Comparison of ENCODE assay signal across 19 cellular contexts in the genomic region with DNA sequence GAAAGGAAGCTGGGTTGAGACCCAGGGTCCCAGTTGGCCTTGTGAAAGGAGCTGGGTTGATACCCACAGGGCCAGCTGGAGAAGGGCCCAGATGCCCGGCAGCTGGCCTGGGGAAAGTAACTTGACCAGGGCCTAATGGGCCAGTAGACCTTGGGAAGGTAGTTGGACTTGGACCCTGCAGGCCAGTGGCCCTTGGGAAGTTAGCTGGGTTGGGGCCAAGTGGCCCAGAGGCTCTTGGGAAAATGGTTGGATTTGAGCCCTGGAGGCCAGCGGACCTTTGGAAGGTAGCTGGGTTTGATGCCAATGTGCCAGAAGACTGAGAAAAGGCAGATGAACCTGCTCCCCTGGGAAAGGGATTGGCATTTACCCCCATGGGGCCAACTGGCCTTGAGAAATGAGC. TPM values are rescaled to one million over a fixed set of nuclear protein-coding genes. Genes with fewer than 3 reads are reported as not detected.
DNase-seq lines count a peak whose midpoint lies in the region; ATAC-seq, FAIRE-seq and TF ChIP-seq lines count a peak whose summit lies in the region.
"Had no signal": no experiment of that assay in that cellular context is flagged by ENCODE, and none has a peak within 500 bp of the region (broad histone marks: within the 10 kb centered on the region; RNA-seq: fewer than 3 reads in every experiment).

No MANE protein-coding gene starts in this region.

- intact Hi-C loops in HCT116 (cut with micrococcal nuclease) = no loop called here
- intact Hi-C loops in pancreas (cut with DNase I) = no loop called here
- intact Hi-C loops in spleen (cut with DNase I; ENCODE audit: low total_unique reads) = loop anchor here (5.0 kb wide), 1 partner anchor 267 kb away; no protein-coding TSS in a partner anchor
- intact Hi-C loops in PC-9 (cut with micrococcal nuclease; ENCODE audit: unreplicated experiment) = no loop called here

- FAIRE-seq in pancreas (lab: Jason Lieb, UNC) = no peak
- FAIRE-seq: A549, H54 had no signal

- H3K4me2 ChIP-seq in HCT116 (ENCODE audit: low read length) (no peak overlapping the region), PC-9 (no peak overlapping the region), MM.1S (ENCODE audit: low read depth, low read length) (no peak overlapping the region)
- H3K4me2 ChIP-seq: A549, GM23338 had no signal

- RAD21 ChIA-PET in HCT116 (lab: Charles Lee; ENCODE audit: low non-redundant PET in 1 of 2, low total read pairs in 2 of 2, uncharacterized antibody in 2 of 2, unreplicated experiment in 2 of 2) = no interaction called here

- TF ChIP-seq RAD21 in HCT116 (IDR thresholded peaks at IDR 0.05; ENCODE audit: low read depth) = no peak

- H2AFZ ChIP-seq in HCT116 (ENCODE audit: low read depth, low read length, poor library complexity, severe bottlenecking) (no peak overlapping the region), PC-9 (no peak overlapping the region), MM.1S (ENCODE audit: low read length) (no peak overlapping the region)
- H2AFZ ChIP-seq: GM23338 had no signal

- ATAC-seq in HCT116 (peak; percentile 9; the same call in 1 of the 2 replicates), left lobe of liver (peak; percentile 92), pancreas (peak; percentile 79 to 93 (median 83)), HG03521 (IDR thresholded peaks at IDR 0.05; ENCODE audit: unreplicated experiment) (no peak)
- ATAC-seq: GM23338 had no signal

- POLR2A ChIA-PET in HCT116 (lab: Charles Lee) = interaction anchor here (0.9 kb wide), 1 partner anchor 11 kb away, joined by 3 read pairs; no protein-coding TSS in a partner anchor
- POLR2A ChIA-PET in PC-9 (lab: Charles Lee; ENCODE audit: unreplicated experiment) = no interaction called here

- 21 to 22% methylated on average over 2 of the region's 2 CpGs for WGBS in pancreas, 2 donors
- WGBS in spleen, 5 donors = 93 to 100% (median 97%) methylated on average over 2 of the region's 2 CpGs

- H3F3A ChIP-seq in PC-9 (ENCODE audit: insufficient read depth, low read depth) = peaks cover 34% of the 10 kb centered on the region; the same call in 1 of the 2 replicates
- H3F3A ChIP-seq in MM.1S (ENCODE audit: insufficient read depth, low read length) = no peaks in the 10 kb centered on the region

- TF ChIP-seq CTCF in HCT116 (IDR thresholded peaks at IDR 0.05 in 2 of 3, conservative IDR thresholded peaks at IDR 0.05 in 1 of 3; ENCODE audit: borderline replicate concordance in 1 of 3, insufficient read depth in 1 of 3, low read depth in 2 of 3, low read length in 2 of 3) (no peak), pancreas (IDR thresholded peaks at IDR 0.05) (no peak), spleen (IDR thresholded peaks at IDR 0.05 in 8 of 11, conservative IDR thresholded peaks at IDR 0.05 in 3 of 11) (no peak), PC-9 (conservative IDR thresholded peaks at IDR 0.05) (no peak), MM.1S (IDR thresholded peaks at IDR 0.05; ENCODE audit: low read length) (no peak)

- no peak overlapping the region for H3K4me3 ChIP-seq in HCT116 (replicated peaks in 1 of 2; ENCODE audit: low read depth in 1 of 2, low read length in 2 of 2)
- H3K4me3 ChIP-seq in pancreas = no peak overlapping the region
- no peak overlapping the region for H3K4me3 ChIP-seq in spleen
- no peak overlapping the region for H3K4me3 ChIP-seq in PC-9
- H3K4me3 ChIP-seq in MM.1S (ENCODE audit: low read length) = no peak overlapping the region
- H3K4me3 ChIP-seq: A549, GM23338 had no signal

- H3K79me2 ChIP-seq in HCT116 (ENCODE audit: insufficient read depth, low read length) = peaks cover 55% of the 10 kb centered on the region
- peaks cover 10% of the 10 kb centered on the region; the same call in 1 of the 2 replicates for H3K79me2 ChIP-seq in PC-9 (ENCODE audit: low read depth)
- H3K79me2 ChIP-seq in MM.1S (ENCODE audit: low read length) = peaks cover 4% of the 10 kb centered on the region; the same call in 1 of the 2 replicates

- H3K27me3 ChIP-seq in HCT116 (ENCODE audit: insufficient read depth, low read length) = no peaks in the 10 kb centered on the region
- no peaks in the 10 kb centered on the region for H3K27me3 ChIP-seq in pancreas
- H3K27me3 ChIP-seq in spleen (replicated peaks in 1 of 7) = no peaks in the 10 kb centered on the region
- no peaks in the 10 kb centered on the region for H3K27me3 ChIP-seq in PC-9 (ENCODE audit: insufficient read depth, low read depth)
- no peaks in the 10 kb centered on the region for H3K27me3 ChIP-seq in MM.1S (replicated peaks; ENCODE audit: insufficient read depth, low read length)

- H3K9me3 ChIP-seq in HCT116 (ENCODE audit: control insufficient read depth in 1 of 2, insufficient read depth in 1 of 2, low read depth in 1 of 2, low read length in 2 of 2) (no peaks in the 10 kb centered on the region), pancreas (no peaks in the 10 kb centered on the region), spleen (no peaks in the 10 kb centered on the region), PC-9 (ENCODE audit: insufficient read depth, low read depth) (no peaks in the 10 kb centered on the region), MM.1S (replicated peaks; ENCODE audit: insufficient read depth, low read length) (no peaks in the 10 kb centered on the region)
- H3K9me3 ChIP-seq: A549 had no signal

- H3K36me3 ChIP-seq in HCT116 (ENCODE audit: control insufficient read depth in 1 of 2, insufficient read depth in 2 of 2, low read length in 2 of 2) = peaks cover 41 to 76% of the 10 kb centered on the region in 2 experiments
- H3K36me3 ChIP-seq in pancreas = peaks cover 0 to 7% (median 0%) of the 10 kb centered on the region in 3 donors
- H3K36me3 ChIP-seq in spleen = peaks cover 4 to 80% (median 45%) of the 10 kb centered on the region in 6 donors
- peaks cover 3% of the 10 kb centered on the region; the same call in 1 of the 2 replicates for H3K36me3 ChIP-seq in PC-9 (ENCODE audit: low read depth)
- H3K36me3 ChIP-seq in MM.1S (replicated peaks; ENCODE audit: insufficient read depth, low read length) = no peaks in the 10 kb centered on the region

- no peak for DNase-seq in HCT116 (ENCODE audit: low read depth, low spot score)
- peak; percentile 96 for DNase-seq in left lobe of liver (ENCODE audit: low spot score)
- DNase-seq in pancreas = peak; percentile 69 to 88 (median 82)
- peak; percentile 16 for DNase-seq in spleen
- DNase-seq in PC-9 = no peak
- DNase-seq in MM.1S = no peak
- DNase-seq: AML-193; CD4-positive, alpha-beta T cell; DMS153; DMS79; GF-D8; HCEC 1CT had no signal

- no peak overlapping the region for H3K9ac ChIP-seq in HCT116 (ENCODE audit: low read length)
- no peak overlapping the region for H3K9ac ChIP-seq in MM.1S (ENCODE audit: low read length)

- CTCF ChIA-PET in HCT116 (lab: Charles Lee) (interaction anchor here (1.0 kb wide), 1 partner anchor 216 kb away, joined by 3 read pairs; no protein-coding TSS in a partner anchor), PC-9 (lab: Charles Lee) (no interaction called here)

- TF ChIP-seq POLR2A in HCT116 (IDR thresholded peaks at IDR 0.05; ENCODE audit: borderline replicate concordance, extremely low read depth, insufficient read depth, insufficient read length) (no peak), spleen (IDR thresholded peaks at IDR 0.05) (no peak)

- H3K9me2 ChIP-seq in HCT116 (ENCODE audit: insufficient read depth) (no peaks in the 10 kb centered on the region), PC-9 (ENCODE audit: insufficient read depth) (no peaks in the 10 kb centered on the region), MM.1S (replicated peaks; ENCODE audit: insufficient read depth, low read length) (no peaks in the 10 kb centered on the region)

- H3K4me1 ChIP-seq in HCT116 (ENCODE audit: control insufficient read depth in 1 of 2, insufficient read depth in 2 of 2, low read length in 2 of 2) (peaks cover 0 to 8% of the 10 kb centered on the region in 2 experiments; a peak in 2 of 4 replicates), pancreas (peaks cover 8 to 14% (median 11%) of the 10 kb centered on the region in 3 donors), spleen (peaks cover 0 to 33% (median under 1%) of the 10 kb centered on the region in 6 donors), PC-9 (replicated peaks; ENCODE audit: insufficient read depth) (no peaks in the 10 kb centered on the region), MM.1S (ENCODE audit: low read length) (no peaks in the 10 kb centered on the region)
- H3K4me1 ChIP-seq: A549 had no signal

- H3K27ac ChIP-seq in HCT116 (ENCODE audit: low read depth, low read length) (no peak overlapping the region), pancreas (peak overlapping the region in 2 of 4 donors; percentile 53 to 69), spleen (no peak overlapping the region), PC-9 (no peak overlapping the region), MM.1S (ENCODE audit: low read length) (no peak overlapping the region)
- H3K27ac ChIP-seq: 22Rv1, A549, C4-2B had no signal

- BruUV-seq in HCT116 (replicated peaks; lab: Mats Ljungman, UMichigan) (no TSS peak), PC-9 (replicated peaks; lab: Mats Ljungman, UMichigan) (no TSS peak)

- peaks cover 11% of the 10 kb centered on the region; the same call in 1 of the 2 replicates for H4K20me1 ChIP-seq in HCT116 (ENCODE audit: insufficient read depth)
- H4K20me1 ChIP-seq in PC-9 (ENCODE audit: insufficient read depth) = 0 out of 2 replicates have a peak, but pooled peaks cover 5% of the 10 kb centered on the region
- no peaks in the 10 kb centered on the region for H4K20me1 ChIP-seq in MM.1S (ENCODE audit: insufficient read depth, low read length)

TF ChIP-seq in HCT116, 20 proteins besides CTCF, POLR2A, EP300 and RAD21 (continues in another document):
- no peak for TF ChIP-seq SIN3A (IDR thresholded peaks at IDR 0.05; ENCODE audit: low read depth)
- no peak for TF ChIP-seq ELF1 (IDR thresholded peaks at IDR 0.05; ENCODE audit: borderline replicate concordance, low read depth)
- no peak for TF ChIP-seq FOSL1 (IDR thresholded peaks at IDR 0.05; ENCODE audit: low read depth)
- TF ChIP-seq JUND (IDR thresholded peaks at IDR 0.05) = no peak

RNA-seq across cellular contexts. Expression of gene CHTF8, which starts 13.4 kb away (rescaled TPM):
- total RNA-seq in HCT116 (2021; ENCODE audit: unreplicated experiment) (184 TPM), left lobe of liver (59.1 TPM), pancreas (10 to 100 TPM; 32.9 to 74.5 (median 43.7) TPM), spleen (100 to 1,000 TPM in 2 of 7 donors, 10 to 100 TPM in 5; 82.9 to 125 (median 89.2) TPM), PC-9 (2021) (126 and 161 TPM in 2 replicates)
- 123 and 145 TPM in 2 replicates for polyA plus RNA-seq in HCT116 (2012)
- polyA plus RNA-seq in pancreas (10 to 100 TPM; 21.7 to 40.3 TPM), spleen (10 to 100 TPM; 46.9 to 75.3 (median 58.9) TPM)

RNA-seq across cellular contexts. Expression of gene UTP4, which starts 13.5 kb away (rescaled TPM):
- 125 TPM for total RNA-seq in HCT116 (2021; ENCODE audit: unreplicated experiment)
- 78.2 and 80.1 TPM in 2 replicates for polyA plus RNA-seq in HCT116 (2012)
- 17.6 TPM for total RNA-seq in left lobe of liver
- total RNA-seq in pancreas = 10 to 100 TPM; 21.2 to 29.0 (median 23.1) TPM
- polyA plus RNA-seq in pancreas = 10 to 100 TPM; 11.6 to 19.1 TPM
- 10 to 100 TPM; 13.7 to 37.9 (median 25.0) TPM for total RNA-seq in spleen
- 10 to 100 TPM; 12.6 to 16.3 (median 15.4) TPM for polyA plus RNA-seq in spleen
- total RNA-seq in PC-9 (2021) = 42.1 and 45.9 TPM in 2 replicates

RNA-seq across cellular contexts. Expression of gene HAS3, which starts 13.5 kb away (rescaled TPM):
- total RNA-seq in HCT116 (2021; ENCODE audit: unreplicated experiment) (140 TPM), left lobe of liver (0.53 TPM), pancreas (1 to 10 TPM in 3 of 6 donors, under 1 TPM in 3; 0.69 to 3.9 (median 1.0) TPM), spleen (1 to 10 TPM in 1 of 7 donors, under 1 TPM in 6; 0.51 to 2.0 (median 0.77) TPM), PC-9 (2021) (2.5 and 2.7 TPM in 2 replicates)
- 56.6 and 57.5 TPM in 2 replicates for polyA plus RNA-seq in HCT116 (2012)
- polyA plus RNA-seq in pancreas (1 to 10 TPM in 1 of 2 donors, under 1 TPM in 1; 0.87 to 1.3 TPM), spleen (under 1 TPM; 0.54 to 0.96 (median 0.68) TPM)
- total RNA-seq: HT-29 had no signal

Comparison
In these comparisons a context has a peak if more than half of its experiments do, and no peak if none do; other contexts are left out.
1. DNase-seq: peak in left lobe of liver (single experiment), pancreas (6 of 6) and spleen (single experiment); none in HCT116 (single experiment), PC-9 (0 of 2) and MM.1S (single experiment).
2. RNA of gene HAS3, which starts 13.5 kb away (total RNA-seq): 140 TPM in HCT116 (single experiment); 2.5 to 2.7 TPM in PC-9, 0.69 to 3.9 TPM in pancreas, 0.51 to 2.0 TPM in spleen and 0.53 TPM in left lobe of liver (single experiment); every median in the first group is over 10 times any median in the second.